15 cellular contexts compared by ENCODE assay signal in genomic region chr2:61210332-61210981, GRCh38. TPM values are rescaled to one million over a fixed set of nuclear protein-coding genes. Genes with fewer than 3 reads are reported as not detected.
DNase-seq lines count a peak whose midpoint lies in the region; ATAC-seq and TF ChIP-seq lines count a peak whose summit lies in the region.
"Had no signal": no experiment of that assay in that cellular context is flagged by ENCODE, and none has a peak within 500 bp of the region (broad histone marks: within the 10 kb centered on the region; RNA-seq: fewer than 3 reads in every experiment).

No MANE protein-coding gene starts in this region.

- CTCF ChIA-PET in MCF 10A (lab: Yijun Ruan, JAX) = interaction anchor here (0.6 kb wide), 1 partner anchor 448 kb away, joined by 3 read pairs; no protein-coding TSS in a partner anchor

- no peak overlapping the region for H3K4me3 ChIP-seq in breast epithelium
- H3K4me3 ChIP-seq: tibial artery had no signal

- H3K4me3 Mint-ChIP-seq in MCF 10A (ENCODE audit: unreplicated experiment) = no peak overlapping the region
- H3K4me3 Mint-ChIP-seq: activated CD8-positive, alpha-beta memory T cell treated with anti-CD3 and anti-CD28 coated beads, Interleukin-2, amount 10 ng/mL, durations not matched to agents 7 days and 5 days; B cell; neural crest cell had no signal

- POLR2A ChIA-PET in MCF 10A (lab: Yijun Ruan, JAX) = interaction anchor here (0.6 to 2.2 kb wide), 14 partner anchors 8 to 284 kb away, joined by 3 to 16 read pairs (median 4); partner anchors contain the start of genes PEX13 and PUS10

- H3K9me3 Mint-ChIP-seq in MCF 10A (ENCODE audit: unreplicated experiment) = no peaks in the 10 kb centered on the region
- H3K9me3 Mint-ChIP-seq: neural crest cell had no signal

- peak overlapping the region; percentile 60 for H3K27ac Mint-ChIP-seq in MCF 10A (ENCODE audit: low read depth, unreplicated experiment)
- H3K27ac Mint-ChIP-seq: activated CD8-positive, alpha-beta memory T cell treated with anti-CD3 and anti-CD28 coated beads, Interleukin-2, amount 10 ng/mL, durations not matched to agents 7 days and 5 days; B cell had no signal

- DNase-seq in MCF 10A (ENCODE audit: unreplicated experiment) (peak; percentile 82), breast epithelium (ENCODE audit: low spot score in 2 of 2) (no peak), SIG-M5 treated with dmso at 0.1 percent for 504 hours (lab: John Stamatoyannopoulos, UW; ENCODE audit: unreplicated experiment) (peak; percentile 71), hepatic stellate cell (ENCODE audit: low spot score) (peak; percentile 19), stromal cell of bone marrow (ENCODE audit: low read depth) (peak; percentile 64), T1000 (lab: John Stamatoyannopoulos, UW) (no peak)
- DNase-seq: activated CD8-positive, alpha-beta memory T cell treated with anti-CD3 and anti-CD28 coated beads, Interleukin-2, amount 10 ng/mL, durations not matched to agents 7 days and 5 days; caudate nucleus; hippocampal formation; NCI-H526; tibial artery had no signal

- ATAC-seq in HG03571 (IDR thresholded peaks at IDR 0.05; ENCODE audit: unreplicated experiment) (no peak), HG03432 (IDR thresholded peaks at IDR 0.05; ENCODE audit: unreplicated experiment) (no peak)
- ATAC-seq: activated CD8-positive, alpha-beta memory T cell treated with anti-CD3 and anti-CD28 coated beads, Interleukin-2, amount 10 ng/mL, durations not matched to agents 7 days and 5 days had no signal

- H3K36me3 Mint-ChIP-seq in MCF 10A (ENCODE audit: insufficient read depth, unreplicated experiment) = peaks cover 46% of the 10 kb centered on the region

- intact Hi-C loops in MCF 10A (cut with micrococcal nuclease) = no loop called here
- intact Hi-C loops in breast epithelium (cut with DNase I; ENCODE audit: low total_unique reads) = no loop called here

- no peaks in the 10 kb centered on the region for H3K4me1 Mint-ChIP-seq in MCF 10A (ENCODE audit: insufficient read depth, unreplicated experiment)
- H3K4me1 Mint-ChIP-seq: activated CD8-positive, alpha-beta memory T cell treated with anti-CD3 and anti-CD28 coated beads, Interleukin-2, amount 10 ng/mL, durations not matched to agents 7 days and 5 days; B cell; neural crest cell had no signal

- no peaks in the 10 kb centered on the region for H3K9me3 ChIP-seq in breast epithelium
- H3K9me3 ChIP-seq: tibial artery had no signal

- no TSS peak for BruUV-seq in MCF 10A (replicated peaks; lab: Mats Ljungman, UMichigan)

- H3K27me3 ChIP-seq in breast epithelium = no peaks in the 10 kb centered on the region
- H3K27me3 ChIP-seq: tibial artery had no signal

- no peak for TF ChIP-seq POLR2A in breast epithelium (IDR thresholded peaks at IDR 0.05)

- no peaks in the 10 kb centered on the region for H3K36me3 ChIP-seq in breast epithelium

- no peaks in the 10 kb centered on the region for H3K27me3 Mint-ChIP-seq in MCF 10A (ENCODE audit: insufficient read depth, unreplicated experiment)
- H3K27me3 Mint-ChIP-seq: activated CD8-positive, alpha-beta memory T cell treated with anti-CD3 and anti-CD28 coated beads, Interleukin-2, amount 10 ng/mL, durations not matched to agents 7 days and 5 days; B cell had no signal

- H3K4me1 ChIP-seq in breast epithelium = no peaks in the 10 kb centered on the region
- H3K4me1 ChIP-seq: tibial artery had no signal

- TF ChIP-seq CTCF in MCF 10A (IDR thresholded peaks at IDR 0.05; ENCODE audit: unreplicated experiment) (no peak), breast epithelium (IDR thresholded peaks at IDR 0.05) (no peak)

- H3K27ac ChIP-seq in breast epithelium = no peak overlapping the region
- H3K27ac ChIP-seq: tibial artery had no signal

RNA-seq across cellular contexts. Expression of gene C2orf74, which starts 48.5 kb away (rescaled TPM):
- total RNA-seq in MCF 10A (2022) (24.8 and 29.7 TPM in 2 replicates), breast epithelium (10 to 100 TPM; 15.7 to 40.5 (median 19.8) TPM)

Comparison
In these comparisons a context has a peak if more than half of its experiments do, and no peak if none do; other contexts are left out.
1. DNase-seq: peak in MCF 10A (single experiment), SIG-M5 treated with dmso at 0.1 percent for 504 hours (single experiment), hepatic stellate cell (single experiment) and stromal cell of bone marrow (single experiment); none in breast epithelium (0 of 2) and T1000 (single experiment).